1 cellular context compared by ENCODE assay signal in the genomic region with DNA sequence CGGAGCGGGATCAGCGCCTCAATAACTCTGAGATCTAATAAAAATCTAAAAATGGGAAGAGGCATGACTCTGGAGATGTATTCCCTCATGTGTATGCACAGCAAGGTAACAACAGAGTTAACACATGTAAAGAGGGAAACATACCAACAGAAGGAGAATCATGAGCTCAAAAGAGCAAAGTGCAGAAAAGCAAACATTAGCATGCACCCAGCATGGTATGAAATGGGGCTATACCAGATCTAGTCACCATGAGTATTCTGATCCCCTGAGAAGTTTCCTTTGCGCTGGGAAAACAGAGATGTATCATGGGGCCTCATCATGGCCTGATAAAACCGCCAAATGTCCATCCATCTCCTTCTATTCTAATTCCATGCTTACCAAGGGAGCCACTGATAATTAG.
TF ChIP-seq lines count a peak whose summit lies in the region.

No MANE protein-coding gene starts in this region.

TF ChIP-seq in HepG2, 621 proteins besides CTCF, POLR2A, EP300 and RAD21 (continued from another document and continues in another):
- TF ChIP-seq, protein P1, sequence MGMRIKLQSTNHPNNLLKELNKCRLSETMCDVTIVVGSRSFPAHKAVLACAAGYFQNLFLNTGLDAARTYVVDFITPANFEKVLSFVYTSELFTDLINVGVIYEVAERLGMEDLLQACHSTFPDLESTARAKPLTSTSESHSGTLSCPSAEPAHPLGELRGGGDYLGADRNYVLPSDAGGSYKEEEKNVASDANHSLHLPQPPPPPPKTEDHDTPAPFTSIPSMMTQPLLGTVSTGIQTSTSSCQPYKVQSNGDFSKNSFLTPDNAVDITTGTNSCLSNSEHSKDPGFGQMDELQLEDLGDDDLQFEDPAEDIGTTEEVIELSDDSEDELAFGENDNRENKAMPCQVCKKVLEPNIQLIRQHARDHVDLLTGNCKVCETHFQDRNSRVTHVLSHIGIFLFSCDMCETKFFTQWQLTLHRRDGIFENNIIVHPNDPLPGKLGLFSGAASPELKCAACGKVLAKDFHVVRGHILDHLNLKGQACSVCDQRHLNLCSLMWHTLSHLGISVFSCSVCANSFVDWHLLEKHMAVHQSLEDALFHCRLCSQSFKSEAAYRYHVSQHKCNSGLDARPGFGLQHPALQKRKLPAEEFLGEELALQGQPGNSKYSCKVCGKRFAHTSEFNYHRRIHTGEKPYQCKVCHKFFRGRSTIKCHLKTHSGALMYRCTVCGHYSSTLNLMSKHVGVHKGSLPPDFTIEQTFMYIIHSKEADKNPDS (CRISPR knock-in tag; IDR thresholded peaks at IDR 0.05) = no peak
- TF ChIP-seq GATAD2A (CRISPR knock-in tag; IDR thresholded peaks at IDR 0.05) (peak; percentile 29; the same call in 1 of the 2 replicates), HNRNPH1 (optimal IDR thresholded peaks at IDR 0.05; ENCODE audit: low read depth, low read length) (no peak), YEATS4 (CRISPR knock-in tag; IDR thresholded peaks at IDR 0.05; ENCODE audit: borderline replicate concordance) (no peak), TOPORS (CRISPR knock-in tag; IDR thresholded peaks at IDR 0.05) (no peak), RORA (CRISPR knock-in tag; IDR thresholded peaks at IDR 0.05) (no peak), NFATC3 (CRISPR knock-in tag; IDR thresholded peaks at IDR 0.05) (no peak), ELF4 (CRISPR knock-in tag; IDR thresholded peaks at IDR 0.05; ENCODE audit: borderline replicate concordance) (no peak), PAX8 (CRISPR knock-in tag; IDR thresholded peaks at IDR 0.05; ENCODE audit: borderline replicate concordance) (no peak), TCF7 (IDR thresholded peaks at IDR 0.05; ENCODE audit: low read depth) (no peak), HOXA7 (CRISPR knock-in tag; IDR thresholded peaks at IDR 0.05) (no peak), ZNF782 (CRISPR knock-in tag; IDR thresholded peaks at IDR 0.05; ENCODE audit: borderline replicate concordance) (no peak), MLLT10 (CRISPR knock-in tag; IDR thresholded peaks at IDR 0.05) (no peak), HOXD1 (CRISPR knock-in tag; IDR thresholded peaks at IDR 0.05) (no peak), NONO (IDR thresholded peaks at IDR 0.05) (no peak), NONO (CRISPR knock-in tag; conservative IDR thresholded peaks at IDR 0.05) (no peak), ZNF562 (CRISPR knock-in tag; IDR thresholded peaks at IDR 0.05; ENCODE audit: borderline replicate concordance) (no peak), ZBTB3 (CRISPR knock-in tag; IDR thresholded peaks at IDR 0.05; ENCODE audit: borderline replicate concordance, low read depth) (no peak), SMAD1 (CRISPR knock-in tag; IDR thresholded peaks at IDR 0.05; ENCODE audit: borderline replicate concordance, low read depth) (no peak), ZNF20 (CRISPR knock-in tag; IDR thresholded peaks at IDR 0.05) (no peak), ZNF34 (CRISPR knock-in tag; IDR thresholded peaks at IDR 0.05; ENCODE audit: borderline replicate concordance) (no peak), TAF1 (CRISPR knock-in tag; IDR thresholded peaks at IDR 0.05) (no peak), DMAP1 (CRISPR knock-in tag; IDR thresholded peaks at IDR 0.05) (no peak), EHMT2 (IDR thresholded peaks at IDR 0.05; ENCODE audit: borderline replicate concordance, low read depth, low read length) (peak; percentile 25; the same call in 1 of the 2 replicates), SOX13 (IDR thresholded peaks at IDR 0.05) (no peak), SOX13 (CRISPR knock-in tag; conservative IDR thresholded peaks at IDR 0.05 in 1 of 2, IDR thresholded peaks at IDR 0.05 in 1 of 2) (0 out of 4 replicates have a peak, but pooled peaks of 1 of the 2 experiments have one; percentile 16), KAT2B (IDR thresholded peaks at IDR 0.05; ENCODE audit: borderline replicate concordance, low read depth, low read length) (no peak), ZNF326 (CRISPR knock-in tag; IDR thresholded peaks at IDR 0.05; ENCODE audit: borderline replicate concordance) (no peak)
- TF ChIP-seq, protein P2, sequence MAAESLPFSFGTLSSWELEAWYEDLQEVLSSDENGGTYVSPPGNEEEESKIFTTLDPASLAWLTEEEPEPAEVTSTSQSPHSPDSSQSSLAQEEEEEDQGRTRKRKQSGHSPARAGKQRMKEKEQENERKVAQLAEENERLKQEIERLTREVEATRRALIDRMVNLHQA (CRISPR knock-in tag; IDR thresholded peaks at IDR 0.05) = no peak
- TF ChIP-seq, protein P3, sequence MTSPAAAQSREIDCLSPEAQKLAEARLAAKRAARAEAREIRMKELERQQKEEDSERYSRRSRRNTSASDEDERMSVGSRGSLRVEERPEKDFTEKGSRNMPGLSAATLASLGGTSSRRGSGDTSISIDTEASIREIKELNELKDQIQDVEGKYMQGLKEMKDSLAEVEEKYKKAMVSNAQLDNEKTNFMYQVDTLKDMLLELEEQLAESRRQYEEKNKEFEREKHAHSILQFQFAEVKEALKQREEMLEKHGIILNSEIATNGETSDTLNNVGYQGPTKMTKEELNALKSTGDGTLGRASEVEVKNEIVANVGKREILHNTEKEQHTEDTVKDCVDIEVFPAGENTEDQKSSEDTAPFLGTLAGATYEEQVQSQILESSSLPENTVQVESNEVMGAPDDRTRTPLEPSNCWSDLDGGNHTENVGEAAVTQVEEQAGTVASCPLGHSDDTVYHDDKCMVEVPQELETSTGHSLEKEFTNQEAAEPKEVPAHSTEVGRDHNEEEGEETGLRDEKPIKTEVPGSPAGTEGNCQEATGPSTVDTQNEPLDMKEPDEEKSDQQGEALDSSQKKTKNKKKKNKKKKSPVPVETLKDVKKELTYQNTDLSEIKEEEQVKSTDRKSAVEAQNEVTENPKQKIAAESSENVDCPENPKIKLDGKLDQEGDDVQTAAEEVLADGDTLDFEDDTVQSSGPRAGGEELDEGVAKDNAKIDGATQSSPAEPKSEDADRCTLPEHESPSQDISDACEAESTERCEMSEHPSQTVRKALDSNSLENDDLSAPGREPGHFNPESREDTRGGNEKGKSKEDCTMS (CRISPR knock-in tag; conservative IDR thresholded peaks at IDR 0.05) = no peak
- TF ChIP-seq, protein P4, sequence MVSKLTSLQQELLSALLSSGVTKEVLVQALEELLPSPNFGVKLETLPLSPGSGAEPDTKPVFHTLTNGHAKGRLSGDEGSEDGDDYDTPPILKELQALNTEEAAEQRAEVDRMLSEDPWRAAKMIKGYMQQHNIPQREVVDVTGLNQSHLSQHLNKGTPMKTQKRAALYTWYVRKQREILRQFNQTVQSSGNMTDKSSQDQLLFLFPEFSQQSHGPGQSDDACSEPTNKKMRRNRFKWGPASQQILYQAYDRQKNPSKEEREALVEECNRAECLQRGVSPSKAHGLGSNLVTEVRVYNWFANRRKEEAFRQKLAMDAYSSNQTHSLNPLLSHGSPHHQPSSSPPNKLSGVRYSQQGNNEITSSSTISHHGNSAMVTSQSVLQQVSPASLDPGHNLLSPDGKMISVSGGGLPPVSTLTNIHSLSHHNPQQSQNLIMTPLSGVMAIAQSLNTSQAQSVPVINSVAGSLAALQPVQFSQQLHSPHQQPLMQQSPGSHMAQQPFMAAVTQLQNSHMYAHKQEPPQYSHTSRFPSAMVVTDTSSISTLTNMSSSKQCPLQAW (CRISPR knock-in tag; IDR thresholded peaks at IDR 0.05) = no peak
- TF ChIP-seq, protein P5, sequence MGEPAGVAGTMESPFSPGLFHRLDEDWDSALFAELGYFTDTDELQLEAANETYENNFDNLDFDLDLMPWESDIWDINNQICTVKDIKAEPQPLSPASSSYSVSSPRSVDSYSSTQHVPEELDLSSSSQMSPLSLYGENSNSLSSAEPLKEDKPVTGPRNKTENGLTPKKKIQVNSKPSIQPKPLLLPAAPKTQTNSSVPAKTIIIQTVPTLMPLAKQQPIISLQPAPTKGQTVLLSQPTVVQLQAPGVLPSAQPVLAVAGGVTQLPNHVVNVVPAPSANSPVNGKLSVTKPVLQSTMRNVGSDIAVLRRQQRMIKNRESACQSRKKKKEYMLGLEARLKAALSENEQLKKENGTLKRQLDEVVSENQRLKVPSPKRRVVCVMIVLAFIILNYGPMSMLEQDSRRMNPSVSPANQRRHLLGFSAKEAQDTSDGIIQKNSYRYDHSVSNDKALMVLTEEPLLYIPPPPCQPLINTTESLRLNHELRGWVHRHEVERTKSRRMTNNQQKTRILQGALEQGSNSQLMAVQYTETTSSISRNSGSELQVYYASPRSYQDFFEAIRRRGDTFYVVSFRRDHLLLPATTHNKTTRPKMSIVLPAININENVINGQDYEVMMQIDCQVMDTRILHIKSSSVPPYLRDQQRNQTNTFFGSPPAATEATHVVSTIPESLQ (CRISPR knock-in tag; conservative IDR thresholded peaks at IDR 0.05) = no peak
- TF ChIP-seq, protein P6, sequence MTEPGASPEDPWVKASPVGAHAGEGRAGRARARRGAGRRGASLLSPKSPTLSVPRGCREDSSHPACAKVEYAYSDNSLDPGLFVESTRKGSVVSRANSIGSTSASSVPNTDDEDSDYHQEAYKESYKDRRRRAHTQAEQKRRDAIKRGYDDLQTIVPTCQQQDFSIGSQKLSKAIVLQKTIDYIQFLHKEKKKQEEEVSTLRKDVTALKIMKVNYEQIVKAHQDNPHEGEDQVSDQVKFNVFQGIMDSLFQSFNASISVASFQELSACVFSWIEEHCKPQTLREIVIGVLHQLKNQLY (CRISPR knock-in tag; IDR thresholded peaks at IDR 0.05) = no peak
- TF ChIP-seq, protein P7, sequence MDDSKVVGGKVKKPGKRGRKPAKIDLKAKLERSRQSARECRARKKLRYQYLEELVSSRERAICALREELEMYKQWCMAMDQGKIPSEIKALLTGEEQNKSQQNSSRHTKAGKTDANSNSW (CRISPR knock-in tag; IDR thresholded peaks at IDR 0.05; ENCODE audit: borderline replicate concordance) = no peak
- TF ChIP-seq, protein P8, sequence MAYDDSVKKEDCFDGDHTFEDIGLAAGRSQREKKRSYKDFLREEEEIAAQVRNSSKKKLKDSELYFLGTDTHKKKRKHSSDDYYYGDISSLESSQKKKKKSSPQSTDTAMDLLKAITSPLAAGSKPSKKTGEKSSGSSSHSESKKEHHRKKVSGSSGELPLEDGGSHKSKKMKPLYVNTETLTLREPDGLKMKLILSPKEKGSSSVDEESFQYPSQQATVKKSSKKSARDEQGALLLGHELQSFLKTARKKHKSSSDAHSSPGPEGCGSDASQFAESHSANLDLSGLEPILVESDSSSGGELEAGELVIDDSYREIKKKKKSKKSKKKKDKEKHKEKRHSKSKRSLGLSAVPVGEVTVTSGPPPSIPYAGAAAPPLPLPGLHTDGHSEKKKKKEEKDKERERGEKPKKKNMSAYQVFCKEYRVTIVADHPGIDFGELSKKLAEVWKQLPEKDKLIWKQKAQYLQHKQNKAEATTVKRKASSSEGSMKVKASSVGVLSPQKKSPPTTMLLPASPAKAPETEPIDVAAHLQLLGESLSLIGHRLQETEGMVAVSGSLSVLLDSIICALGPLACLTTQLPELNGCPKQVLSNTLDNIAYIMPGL (CRISPR knock-in tag; IDR thresholded peaks at IDR 0.05; ENCODE audit: borderline replicate concordance in 1 of 2, low read depth in 1 of 2) = no peak
- TF ChIP-seq, protein P9, sequence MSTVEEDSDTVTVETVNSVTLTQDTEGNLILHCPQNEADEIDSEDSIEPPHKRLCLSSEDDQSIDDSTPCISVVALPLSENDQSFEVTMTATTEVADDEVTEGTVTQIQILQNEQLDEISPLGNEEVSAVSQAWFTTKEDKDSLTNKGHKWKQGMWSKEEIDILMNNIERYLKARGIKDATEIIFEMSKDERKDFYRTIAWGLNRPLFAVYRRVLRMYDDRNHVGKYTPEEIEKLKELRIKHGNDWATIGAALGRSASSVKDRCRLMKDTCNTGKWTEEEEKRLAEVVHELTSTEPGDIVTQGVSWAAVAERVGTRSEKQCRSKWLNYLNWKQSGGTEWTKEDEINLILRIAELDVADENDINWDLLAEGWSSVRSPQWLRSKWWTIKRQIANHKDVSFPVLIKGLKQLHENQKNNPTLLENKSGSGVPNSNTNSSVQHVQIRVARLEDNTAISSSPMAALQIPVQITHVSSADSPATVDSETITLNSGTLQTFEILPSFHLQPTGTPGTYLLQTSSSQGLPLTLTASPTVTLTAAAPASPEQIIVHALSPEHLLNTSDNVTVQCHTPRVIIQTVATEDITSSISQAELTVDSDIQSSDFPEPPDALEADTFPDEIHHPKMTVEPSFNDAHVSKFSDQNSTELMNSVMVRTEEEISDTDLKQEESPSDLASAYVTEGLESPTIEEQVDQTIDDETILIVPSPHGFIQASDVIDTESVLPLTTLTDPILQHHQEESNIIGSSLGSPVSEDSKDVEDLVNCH (CRISPR knock-in tag; IDR thresholded peaks at IDR 0.05) = no peak
- TF ChIP-seq, protein P10, sequence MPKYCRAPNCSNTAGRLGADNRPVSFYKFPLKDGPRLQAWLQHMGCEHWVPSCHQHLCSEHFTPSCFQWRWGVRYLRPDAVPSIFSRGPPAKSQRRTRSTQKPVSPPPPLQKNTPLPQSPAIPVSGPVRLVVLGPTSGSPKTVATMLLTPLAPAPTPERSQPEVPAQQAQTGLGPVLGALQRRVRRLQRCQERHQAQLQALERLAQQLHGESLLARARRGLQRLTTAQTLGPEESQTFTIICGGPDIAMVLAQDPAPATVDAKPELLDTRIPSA (CRISPR knock-in tag; IDR thresholded peaks at IDR 0.05; ENCODE audit: borderline replicate concordance) = no peak
- TF ChIP-seq, protein P11, sequence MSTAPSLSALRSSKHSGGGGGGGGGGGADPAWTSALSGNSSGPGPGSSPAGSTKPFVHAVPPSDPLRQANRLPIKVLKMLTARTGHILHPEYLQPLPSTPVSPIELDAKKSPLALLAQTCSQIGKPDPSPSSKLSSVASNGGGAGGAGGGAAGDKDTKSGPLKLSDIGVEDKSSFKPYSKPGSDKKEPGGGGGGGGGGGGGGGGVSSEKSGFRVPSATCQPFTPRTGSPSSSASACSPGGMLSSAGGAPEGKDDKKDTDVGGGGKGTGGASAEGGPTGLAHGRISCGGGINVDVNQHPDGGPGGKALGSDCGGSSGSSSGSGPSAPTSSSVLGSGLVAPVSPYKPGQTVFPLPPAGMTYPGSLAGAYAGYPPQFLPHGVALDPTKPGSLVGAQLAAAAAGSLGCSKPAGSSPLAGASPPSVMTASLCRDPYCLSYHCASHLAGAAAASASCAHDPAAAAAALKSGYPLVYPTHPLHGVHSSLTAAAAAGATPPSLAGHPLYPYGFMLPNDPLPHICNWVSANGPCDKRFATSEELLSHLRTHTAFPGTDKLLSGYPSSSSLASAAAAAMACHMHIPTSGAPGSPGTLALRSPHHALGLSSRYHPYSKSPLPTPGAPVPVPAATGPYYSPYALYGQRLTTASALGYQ (CRISPR knock-in tag; IDR thresholded peaks at IDR 0.05) = no peak
- TF ChIP-seq, protein P12, sequence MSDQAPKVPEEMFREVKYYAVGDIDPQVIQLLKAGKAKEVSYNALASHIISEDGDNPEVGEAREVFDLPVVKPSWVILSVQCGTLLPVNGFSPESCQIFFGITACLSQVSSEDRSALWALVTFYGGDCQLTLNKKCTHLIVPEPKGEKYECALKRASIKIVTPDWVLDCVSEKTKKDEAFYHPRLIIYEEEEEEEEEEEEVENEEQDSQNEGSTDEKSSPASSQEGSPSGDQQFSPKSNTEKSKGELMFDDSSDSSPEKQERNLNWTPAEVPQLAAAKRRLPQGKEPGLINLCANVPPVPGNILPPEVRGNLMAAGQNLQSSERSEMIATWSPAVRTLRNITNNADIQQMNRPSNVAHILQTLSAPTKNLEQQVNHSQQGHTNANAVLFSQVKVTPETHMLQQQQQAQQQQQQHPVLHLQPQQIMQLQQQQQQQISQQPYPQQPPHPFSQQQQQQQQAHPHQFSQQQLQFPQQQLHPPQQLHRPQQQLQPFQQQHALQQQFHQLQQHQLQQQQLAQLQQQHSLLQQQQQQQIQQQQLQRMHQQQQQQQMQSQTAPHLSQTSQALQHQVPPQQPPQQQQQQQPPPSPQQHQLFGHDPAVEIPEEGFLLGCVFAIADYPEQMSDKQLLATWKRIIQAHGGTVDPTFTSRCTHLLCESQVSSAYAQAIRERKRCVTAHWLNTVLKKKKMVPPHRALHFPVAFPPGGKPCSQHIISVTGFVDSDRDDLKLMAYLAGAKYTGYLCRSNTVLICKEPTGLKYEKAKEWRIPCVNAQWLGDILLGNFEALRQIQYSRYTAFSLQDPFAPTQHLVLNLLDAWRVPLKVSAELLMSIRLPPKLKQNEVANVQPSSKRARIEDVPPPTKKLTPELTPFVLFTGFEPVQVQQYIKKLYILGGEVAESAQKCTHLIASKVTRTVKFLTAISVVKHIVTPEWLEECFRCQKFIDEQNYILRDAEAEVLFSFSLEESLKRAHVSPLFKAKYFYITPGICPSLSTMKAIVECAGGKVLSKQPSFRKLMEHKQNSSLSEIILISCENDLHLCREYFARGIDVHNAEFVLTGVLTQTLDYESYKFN (CRISPR knock-in tag; conservative IDR thresholded peaks at IDR 0.05) = peak; percentile 53
